ENCODE assay signal across 1 cellular context in the genomic region with DNA sequence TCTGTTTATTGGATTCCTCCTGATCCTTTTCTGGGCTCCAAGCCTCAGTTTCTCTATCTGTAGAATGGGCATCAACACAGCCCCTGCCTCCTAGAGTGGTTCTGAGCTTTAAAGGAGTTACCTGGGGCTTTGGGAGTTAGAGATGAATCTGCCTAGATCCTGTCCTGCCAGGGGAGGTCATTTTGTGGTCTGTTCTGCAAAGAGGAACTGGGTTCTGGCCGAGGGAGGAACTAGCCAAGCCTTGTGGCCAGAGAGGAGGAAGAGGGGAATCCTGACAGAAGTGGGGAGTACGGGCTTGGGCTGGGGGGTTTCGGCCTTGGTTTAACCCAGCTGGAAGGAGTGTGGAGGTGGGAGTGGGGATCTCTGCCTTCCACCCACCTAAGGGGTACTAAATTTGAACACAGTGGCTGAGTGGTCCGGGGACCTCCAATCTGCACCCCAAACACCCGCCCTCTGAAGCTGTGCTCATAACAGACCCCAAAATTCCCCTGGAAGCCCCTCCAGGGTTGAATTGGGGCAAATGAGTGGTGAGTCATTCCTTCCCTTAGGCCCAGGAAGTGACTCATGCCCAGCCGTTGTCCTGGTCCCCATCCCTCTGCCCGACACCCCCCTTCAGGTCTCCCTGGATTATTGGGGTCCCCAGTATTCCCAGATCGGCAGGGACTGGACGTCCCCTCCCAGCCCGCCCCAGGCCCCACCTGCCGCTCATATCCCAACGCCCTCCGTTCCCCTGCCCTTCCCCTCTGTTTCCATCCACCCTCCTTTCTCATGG.
TF ChIP-seq lines count a peak whose summit lies in the region.

No MANE protein-coding gene starts in this region.

TF ChIP-seq in SK-N-SH, 30 proteins besides CTCF, POLR2A, EP300 and RAD21 (continued from another document):
- TF ChIP-seq GATA2 (CRISPR knock-in tag; IDR thresholded peaks at IDR 0.05) = no peak
- TF ChIP-seq JUND (IDR thresholded peaks at IDR 0.05) = peak; percentile 92
- no peak for TF ChIP-seq ELF1 (IDR thresholded peaks at IDR 0.05)
